Comparison of ENCODE assay signal across 8 cellular contexts in genomic region chr16:1991588-1992474, GRCh38. TPM values are rescaled to one million over a fixed set of nuclear protein-coding genes. Genes with fewer than 3 reads are reported as not detected.
A peak's percentile ranks its signal among the peaks of the same experiment; 100 is the strongest.
DNase-seq lines count a peak whose midpoint lies in the region; ATAC-seq and TF ChIP-seq lines count a peak whose summit lies in the region.

No MANE protein-coding gene starts in this region.

- H3K9me3 Mint-ChIP-seq in activated T-cell treated with anti-CD3 and anti-CD28 coated beads, Interleukin-2, amount 50 U/mL, for 4 hours = no peaks in the 10 kb centered on the region

- no peaks in the 10 kb centered on the region for H3K9me3 ChIP-seq in HEK293 (ENCODE audit: control insufficient read depth, insufficient read depth, low read depth, low read length)
- peaks cover 0 to 4% of the 10 kb centered on the region in 2 donors for H3K9me3 ChIP-seq in esophagus (ENCODE audit: control insufficient read depth in 2 of 2, insufficient read depth in 1 of 2, low read depth in 1 of 2, low read length in 1 of 2)

- no peaks in the 10 kb centered on the region for H3K36me3 Mint-ChIP-seq in activated T-cell treated with anti-CD3 and anti-CD28 coated beads, Interleukin-2, amount 50 U/mL, for 4 hours (ENCODE audit: insufficient read depth)

- peaks cover 11% of the 10 kb centered on the region for H3K27me3 Mint-ChIP-seq in activated T-cell treated with anti-CD3 and anti-CD28 coated beads, Interleukin-2, amount 50 U/mL, for 4 hours (ENCODE audit: low read depth)

- H3K4me3 ChIP-seq in HEK293 (ENCODE audit: low read depth, low read length) (no peak overlapping the region), esophagus (ENCODE audit: low read depth in 1 of 2, low read length in 2 of 2) (peak overlapping the region; percentile 9 to 49)

- CTCF ChIA-PET in HEK293 (lab: Yijun Ruan, JAX) = interaction anchor here (1.6 kb wide), 1 partner anchor 12 kb away, joined by 8 read pairs; no protein-coding TSS in a partner anchor

- DNase-seq in G401 (ENCODE audit: low spot score) (peak; percentile 78), NCI-H774 (lab: John Stamatoyannopoulos, UW) (peak; percentile 52), mucosa of gallbladder (ENCODE audit: low spot score) (peak; percentile 97)
- DNase-seq in activated T-cell treated with anti-CD3 and anti-CD28 coated beads, Interleukin-2, amount 50 U/mL, for 4 hours = peak; percentile 99
- peak; percentile 97 to 98 for DNase-seq in stimulated activated CD8-positive, alpha-beta memory T cell treated with anti-CD3 and anti-CD28 coated beads, Interleukin-2, amount 100 ng/mL, for 48 hours (ENCODE audit: low read depth in 2 of 2)

- in situ Hi-C loops in G401 (cut with HindIII; ENCODE audit: low sequenced_read_pairs) = no loop called here

- H3K27me3 ChIP-seq in esophagus (ENCODE audit: control insufficient read depth in 1 of 2, insufficient read depth in 2 of 2, low read length in 2 of 2) = peaks cover 0 to 18% of the 10 kb centered on the region in 2 donors

- H3K4me1 Mint-ChIP-seq in activated T-cell treated with anti-CD3 and anti-CD28 coated beads, Interleukin-2, amount 50 U/mL, for 4 hours (ENCODE audit: low read depth) = peaks cover 23% of the 10 kb centered on the region

- POLR2A ChIA-PET in HEK293 (lab: Yijun Ruan, JAX) = interaction anchor here (0.5 to 1.7 kb wide), 6 partner anchors 9 to 895 kb away, joined by 3 to 7 read pairs (median 6); partner anchors contain the start of genes RPS2 and TRAF7

- ATAC-seq in activated T-cell treated with anti-CD3 and anti-CD28 coated beads, Interleukin-2, amount 50 U/mL, for 4 hours = peak; percentile 68 to 80
- no peak for ATAC-seq in GM18870 (IDR thresholded peaks at IDR 0.05; ENCODE audit: unreplicated experiment)

- no peak for TF ChIP-seq CTCF in HEK293 (tag by site-specific recombination; IDR thresholded peaks at IDR 0.05)

- 4 to 5% methylated on average over 66 to 90 of the region's 90 CpGs for WGBS in esophagus, 2 donors

- H3K36me3 ChIP-seq in HEK293 (ENCODE audit: control insufficient read depth in 2 of 2, insufficient read depth in 1 of 2, low read length in 2 of 2) (peaks cover 0 to 7% of the 10 kb centered on the region in 2 experiments; a peak in 2 of 3 replicates), esophagus (ENCODE audit: control insufficient read depth in 2 of 2, insufficient read depth in 2 of 2, low read length in 1 of 2) (no peaks in the 10 kb centered on the region)

- no peak overlapping the region for H3K27ac ChIP-seq in HEK293 (ENCODE audit: extremely low read depth, low read depth, low read length)
- H3K27ac ChIP-seq in esophagus (ENCODE audit: low read depth in 2 of 2, low read length in 1 of 2) = peak overlapping the region in 1 of 2 donors; percentile 65

- peaks cover 3% of the 10 kb centered on the region for H3K4me1 ChIP-seq in HEK293 (ENCODE audit: control insufficient read depth, insufficient read depth, low read length)
- peaks cover 7 to 27% of the 10 kb centered on the region in 2 donors for H3K4me1 ChIP-seq in esophagus (ENCODE audit: control insufficient read depth in 2 of 2, insufficient read depth in 2 of 2, low read length in 1 of 2)

- H3K4me3 Mint-ChIP-seq in activated T-cell treated with anti-CD3 and anti-CD28 coated beads, Interleukin-2, amount 50 U/mL, for 4 hours = peak overlapping the region; percentile 70

TF ChIP-seq in HEK293, 187 proteins besides CTCF, POLR2A, EP300 and RAD21 (continues in another document):
- TF ChIP-seq ZNF610 (tag by site-specific recombination; IDR thresholded peaks at IDR 0.05; ENCODE audit: borderline replicate concordance) = no peak
- TF ChIP-seq ZNF645 (tag by site-specific recombination; IDR thresholded peaks at IDR 0.05) = no peak
- no peak for TF ChIP-seq OSR2 (tag by site-specific recombination; IDR thresholded peaks at IDR 0.05)
- TF ChIP-seq ZFP37 (tag by site-specific recombination; IDR thresholded peaks at IDR 0.05) = no peak
- TF ChIP-seq ZNF629 (tag by site-specific recombination; IDR thresholded peaks at IDR 0.05) = no peak
- TF ChIP-seq ZSCAN30 (tag by site-specific recombination; IDR thresholded peaks at IDR 0.05) = no peak
- no peak for TF ChIP-seq ZBTB44 (tag by site-specific recombination; IDR thresholded peaks at IDR 0.05)
- TF ChIP-seq ZNF311 (tag by site-specific recombination; IDR thresholded peaks at IDR 0.05; ENCODE audit: borderline replicate concordance) = no peak
- peak; percentile 93 for TF ChIP-seq ZNF664 (tag by site-specific recombination; IDR thresholded peaks at IDR 0.05)
- TF ChIP-seq ZNF707 (tag by site-specific recombination; IDR thresholded peaks at IDR 0.05) = no peak
- TF ChIP-seq ZNF10 (tag by site-specific recombination; IDR thresholded peaks at IDR 0.05) = no peak
- TF ChIP-seq ZNF624 (tag by site-specific recombination; IDR thresholded peaks at IDR 0.05) = no peak
- no peak for TF ChIP-seq ZBTB48 (tag by site-specific recombination; IDR thresholded peaks at IDR 0.05)
- TF ChIP-seq ZNF623 (tag by site-specific recombination; IDR thresholded peaks at IDR 0.05) = no peak
- no peak for TF ChIP-seq ZNF510 (tag by site-specific recombination; IDR thresholded peaks at IDR 0.05; ENCODE audit: insufficient replicate concordance)
- TF ChIP-seq ZNF692 (tag by site-specific recombination; IDR thresholded peaks at IDR 0.05) = no peak
- no peak for TF ChIP-seq ZNF140 (tag by site-specific recombination; IDR thresholded peaks at IDR 0.05)
- TF ChIP-seq PBX3 (CRISPR knock-in tag; IDR thresholded peaks at IDR 0.05) = no peak
- no peak for TF ChIP-seq ZNF426 (tag by site-specific recombination; IDR thresholded peaks at IDR 0.05)

RNA-seq across cellular contexts. Expression of gene SYNGR3, which starts 2.1 kb away (rescaled TPM):
- total RNA-seq in G401 (2014; rRNA removed; shearing (Covaris generic)) = 30.5 and 36.7 TPM in 2 replicates
- 1 to 10 TPM; 2.7 to 4.3 (median 3.5) TPM for total RNA-seq in activated T-cell treated with anti-CD3 and anti-CD28 coated beads, Interleukin-2, amount 50 U/mL, for 4 hours
- under 1 TPM; 0.06 to 0.36 TPM for polyA plus RNA-seq in esophagus
- total RNA-seq in mucosa of gallbladder = 1.4 TPM

RNA-seq across cellular contexts. Expression of gene GFER, which starts 7.8 kb away (rescaled TPM):
- 41.8 and 51.5 TPM in 2 replicates for total RNA-seq in G401 (2014; rRNA removed; shearing (Covaris generic))
- 10 to 100 TPM; 34.9 to 50.0 (median 47.2) TPM for total RNA-seq in activated T-cell treated with anti-CD3 and anti-CD28 coated beads, Interleukin-2, amount 50 U/mL, for 4 hours
- 10 to 100 TPM; 13.1 to 23.1 TPM for polyA plus RNA-seq in esophagus
- total RNA-seq in mucosa of gallbladder = 34.3 TPM

RNA-seq across cellular contexts. Expression of gene NOXO1, which starts 10.6 kb away (rescaled TPM):
- total RNA-seq in G401 (2014; rRNA removed; shearing (Covaris generic)) = not detected in 2 replicates
- under 1 TPM in 1 of 3 donors, not detected in 2; 0.35 TPM for total RNA-seq in activated T-cell treated with anti-CD3 and anti-CD28 coated beads, Interleukin-2, amount 50 U/mL, for 4 hours
- polyA plus RNA-seq in esophagus = 1 to 10 TPM; 2.7 to 9.3 TPM
- total RNA-seq in mucosa of gallbladder = 2.7 TPM

RNA-seq across cellular contexts. Expression of gene ZNF598, which starts 17.8 kb away (rescaled TPM):
- total RNA-seq in G401 (2014; rRNA removed; shearing (Covaris generic)) = 58.0 and 72.1 TPM in 2 replicates
- 100 to 1,000 TPM; 118 to 127 (median 126) TPM for total RNA-seq in activated T-cell treated with anti-CD3 and anti-CD28 coated beads, Interleukin-2, amount 50 U/mL, for 4 hours
- 10 to 100 TPM; 27.9 to 36.4 TPM for polyA plus RNA-seq in esophagus
- 42.1 TPM for total RNA-seq in mucosa of gallbladder

RNA-seq across cellular contexts. Expression of gene TBL3, which starts 20.0 kb away (rescaled TPM):
- total RNA-seq in G401 (2014; rRNA removed; shearing (Covaris generic)) = 78.6 and 84.2 TPM in 2 replicates
- 100 to 1,000 TPM; 146 to 159 (median 156) TPM for total RNA-seq in activated T-cell treated with anti-CD3 and anti-CD28 coated beads, Interleukin-2, amount 50 U/mL, for 4 hours
- polyA plus RNA-seq in esophagus = 10 to 100 TPM; 56.6 to 59.0 TPM
- 32.5 TPM for total RNA-seq in mucosa of gallbladder
